8 cellular contexts compared by ENCODE assay signal in the genomic region with DNA sequence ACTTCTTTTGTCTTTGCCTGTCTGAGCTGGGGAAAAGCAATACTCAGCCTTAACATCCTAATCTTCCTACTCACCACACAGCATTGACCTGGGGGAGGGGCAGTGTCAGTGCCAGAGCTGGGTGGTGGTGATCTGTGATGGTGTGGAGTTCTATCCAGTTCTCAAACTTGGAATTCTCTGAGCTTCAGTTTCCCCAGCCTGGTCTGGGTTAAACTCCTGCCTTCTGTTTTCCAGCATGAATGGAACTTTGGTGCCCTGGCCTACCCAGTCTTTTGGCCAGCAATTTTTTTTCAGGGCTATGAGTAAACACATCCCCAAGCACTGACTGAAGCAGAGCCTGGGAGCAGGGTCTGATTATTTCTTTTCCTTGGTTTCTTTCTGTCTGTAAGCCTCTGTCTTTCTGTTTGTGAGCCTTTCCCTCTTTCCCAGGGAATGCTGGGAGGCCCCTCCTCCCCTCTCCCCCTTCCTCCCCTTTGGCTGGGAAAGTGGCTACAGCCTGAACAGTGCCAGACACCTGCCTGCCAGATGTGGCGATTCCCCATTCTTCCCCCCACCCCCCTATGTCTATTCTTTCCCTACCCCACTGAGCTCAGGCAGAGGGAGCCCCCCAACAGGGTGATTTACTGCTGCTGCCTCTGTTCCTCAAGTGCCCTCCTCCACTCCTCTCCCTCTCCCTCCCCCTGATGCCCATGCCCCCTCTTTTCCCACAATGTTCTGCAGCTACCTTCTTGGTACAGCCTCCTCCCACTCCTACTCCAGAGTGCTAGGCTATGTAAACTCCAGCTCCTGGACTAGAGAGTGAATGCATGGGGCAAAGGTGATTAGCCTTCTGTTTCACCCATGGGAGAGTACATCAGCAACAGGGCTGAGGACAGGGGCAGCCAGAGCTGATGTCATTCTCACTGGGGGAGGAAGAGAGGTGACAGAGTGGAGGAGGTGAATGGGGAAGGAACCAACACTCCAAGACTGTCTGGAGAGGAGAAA. TPM values are rescaled to one million over a fixed set of nuclear protein-coding genes. Genes with fewer than 3 reads are reported as not detected.
DNase-seq lines count a peak whose midpoint lies in the region; ATAC-seq and TF ChIP-seq lines count a peak whose summit lies in the region.

No MANE protein-coding gene starts in this region.

- intact Hi-C loops in A673 (cut with micrococcal nuclease; ENCODE audit: unreplicated experiment): no loop called here

- BruUV-seq in A673 (replicated peaks; lab: Mats Ljungman, UMichigan): no TSS peak

- TF ChIP-seq CTCF in A673 (conservative IDR thresholded peaks at IDR 0.05; ENCODE audit: low read depth, low read length) (no peak), choroid plexus epithelial cell (conservative IDR thresholded peaks at IDR 0.05; ENCODE audit: low read depth, low read length) (no peak)

- no peak for ATAC-seq in GM19452 (IDR thresholded peaks at IDR 0.05; ENCODE audit: unreplicated experiment)

- POLR2A ChIA-PET in A673 (lab: Charles Lee; ENCODE audit: low non-redundant PET): interaction anchor here (0.7 kb wide), 1 partner anchor 64 kb away, joined by 13 read pairs; no protein-coding TSS in a partner anchor

- CTCF ChIA-PET in A673 (lab: Charles Lee): interaction anchor here (0.6 kb wide), 1 partner anchor 35 kb away, joined by 3 read pairs; no protein-coding TSS in a partner anchor

- H3K36me3 ChIP-seq in A673 (ENCODE audit: insufficient read depth, low read length, poor library complexity, severe bottlenecking): peaks cover 17% of the 10 kb centered on the region

- DNase-seq in A673 (ENCODE audit: low spot score) (no peak), NCI-H2081 (lab: John Stamatoyannopoulos, UW) (peak; percentile 75 to 88), choroid plexus epithelial cell (ENCODE audit: low read depth) (peak; percentile 41), midbrain (lab: John Stamatoyannopoulos, UW) (peak; percentile 56), NCI-H524 treated with DMSO at 0.1 percent for 48 hours (lab: John Stamatoyannopoulos, UW) (no peak), mesenteric fat pad (ENCODE audit: low spot score) (no peak), NCI-H446 (lab: John Stamatoyannopoulos, UW) (no peak)

- no peaks in the 10 kb centered on the region for H3K9me3 ChIP-seq in A673 (ENCODE audit: low read depth, low read length, poor library complexity, severe bottlenecking)

- H3K27me3 ChIP-seq in A673 (replicated peaks; ENCODE audit: insufficient read depth, low read depth, low read length, poor library complexity): no peaks in the 10 kb centered on the region

- peaks cover 45% of the 10 kb centered on the region for H3K4me1 ChIP-seq in A673 (ENCODE audit: insufficient read depth, low read length, poor library complexity, severe bottlenecking)

- H3K4me3 ChIP-seq in A673 (ENCODE audit: low read depth, low read length, poor library complexity, severe bottlenecking) (no peak overlapping the region), choroid plexus epithelial cell (ENCODE audit: low read depth, low read length) (no peak overlapping the region)

- peak overlapping the region; percentile 75 for H3K27ac ChIP-seq in A673 (ENCODE audit: low read depth, low read length, poor library complexity, severe bottlenecking)

RNA-seq across cellular contexts. Expression of a gene that starts 11.1 kb away (rescaled TPM):
- total RNA-seq in A673 (2021) (not detected in 2 replicates), mesenteric fat pad (2.3 TPM)

RNA-seq across cellular contexts. Expression of a gene that starts 28.3 kb away (rescaled TPM):
- total RNA-seq in A673 (2021) (169 and 187 TPM in 2 replicates), mesenteric fat pad (93.8 TPM)

RNA-seq across cellular contexts. Expression of a gene that starts 31.4 kb away (rescaled TPM):
- total RNA-seq in A673 (2021) (17.5 and 26.8 TPM in 2 replicates), mesenteric fat pad (31.9 TPM)

RNA-seq across cellular contexts. Expression of a gene that starts 52.4 kb away (rescaled TPM):
- total RNA-seq in A673 (2021) (not detected in 2 replicates), mesenteric fat pad (4.9 TPM)

Comparison
In these comparisons a context has a peak if more than half of its experiments do, and no peak if none do; other contexts are left out.
1. DNase-seq: peak in NCI-H2081 (2 of 2), choroid plexus epithelial cell (single experiment) and midbrain (single experiment); none in A673 (single experiment), NCI-H524 treated with DMSO at 0.1 percent for 48 hours (single experiment), mesenteric fat pad (single experiment) and NCI-H446 (0 of 2).